ENCODE assay signal across 11 cellular contexts in genomic region chr10:91590142-91590903, GRCh38. TPM values are rescaled to one million over a fixed set of nuclear protein-coding genes. Genes with fewer than 3 reads are reported as not detected.
DNase-seq lines count a peak whose midpoint lies in the region; ATAC-seq and TF ChIP-seq lines count a peak whose summit lies in the region.
"Had no signal": no experiment of that assay in that cellular context is flagged by ENCODE, and none has a peak within 500 bp of the region (broad histone marks: within the 10 kb centered on the region; RNA-seq: fewer than 3 reads in every experiment).

No MANE protein-coding gene starts in this region.

- no peaks in the 10 kb centered on the region for H3K36me3 ChIP-seq in ascending aorta

- TF ChIP-seq CTCF in ascending aorta (IDR thresholded peaks at IDR 0.05) (no peak), retinal pigment epithelial cell (conservative IDR thresholded peaks at IDR 0.05; ENCODE audit: low read depth, low read length) (no peak), GM10266 (IDR thresholded peaks at IDR 0.05; ENCODE audit: control insufficient read depth, insufficient read depth, low read depth, missing control alignments) (no peak)

- no peaks in the 10 kb centered on the region for H3K9me3 ChIP-seq in ascending aorta

- ATAC-seq in left ventricle myocardium superior, result peak; percentile 28

- H3K27ac ChIP-seq in ascending aorta, result peak overlapping the region; percentile 93 to 97
- H3K27ac ChIP-seq: KMS-11 had no signal

- no peaks in the 10 kb centered on the region for H3K27me3 ChIP-seq in ascending aorta

- peak; percentile 86 for DNase-seq in EL
- DNase-seq in ascending aorta (ENCODE audit: low spot score in 2 of 2), result peak in 1 of 2 donors; percentile 94
- peak; percentile 57 for DNase-seq in left ventricle myocardium superior
- DNase-seq in retinal pigment epithelial cell (ENCODE audit: low read depth), result peak; percentile 17
- DNase-seq in GM10266 (ENCODE audit: extremely low spot score), result no peak
- no peak for DNase-seq in activated CD4-positive, CD25-positive, alpha-beta regulatory T cell treated with anti-CD3 and anti-CD28 coated beads, Interleukin-2, amount 50 U/mL, for 72 hours
- DNase-seq in HK-2 (ENCODE audit: unreplicated experiment), result no peak
- no peak for DNase-seq in NCI-H1930 (lab: John Stamatoyannopoulos, UW)
- DNase-seq: stimulated activated CD8-positive, alpha-beta memory T cell treated with anti-CD3 and anti-CD28 coated beads, Interleukin-4, amount 100 ng/mL, for 48 hours; T-helper 1 cell had no signal

- intact Hi-C loops in ascending aorta (cut with DNase I) (loop anchor here (1.0 to 2.0 kb wide), 2 partner anchors 18 to 43 kb away; partner anchors contain the start of gene PPP1R3C), left ventricle myocardium superior (cut with micrococcal nuclease) (no loop called here)

- H3K4me1 ChIP-seq in ascending aorta, result peaks cover 39 to 71% of the 10 kb centered on the region in 2 donors

- peak overlapping the region in 1 of 2 donors; percentile 22 for H3K4me3 ChIP-seq in ascending aorta
- no peak overlapping the region for H3K4me3 ChIP-seq in retinal pigment epithelial cell (ENCODE audit: low read length)

RNA-seq across cellular contexts. Expression of gene PPP1R3C, which starts 42.5 kb away (rescaled TPM):
- total RNA-seq in ascending aorta (2.0 TPM), left ventricle myocardium superior (180 TPM)

Comparison
In these comparisons a context has a peak if more than half of its experiments do, and no peak if none do; other contexts are left out.
1. DNase-seq: peak in EL (single experiment), left ventricle myocardium superior (single experiment) and retinal pigment epithelial cell (single experiment); none in GM10266 (single experiment), activated CD4-positive, CD25-positive, alpha-beta regulatory T cell treated with anti-CD3 and anti-CD28 coated beads, Interleukin-2, amount 50 U/mL, for 72 hours (single experiment), HK-2 (single experiment) and NCI-H1930 (0 of 2).
2. RNA of gene PPP1R3C, which starts 42.5 kb away (total RNA-seq): 180 TPM in left ventricle myocardium superior (single experiment); 2.0 TPM in ascending aorta (single experiment); every median in the first group is over 10 times any median in the second.